ENCODE assay signal across 2 cellular contexts in the genomic region with DNA sequence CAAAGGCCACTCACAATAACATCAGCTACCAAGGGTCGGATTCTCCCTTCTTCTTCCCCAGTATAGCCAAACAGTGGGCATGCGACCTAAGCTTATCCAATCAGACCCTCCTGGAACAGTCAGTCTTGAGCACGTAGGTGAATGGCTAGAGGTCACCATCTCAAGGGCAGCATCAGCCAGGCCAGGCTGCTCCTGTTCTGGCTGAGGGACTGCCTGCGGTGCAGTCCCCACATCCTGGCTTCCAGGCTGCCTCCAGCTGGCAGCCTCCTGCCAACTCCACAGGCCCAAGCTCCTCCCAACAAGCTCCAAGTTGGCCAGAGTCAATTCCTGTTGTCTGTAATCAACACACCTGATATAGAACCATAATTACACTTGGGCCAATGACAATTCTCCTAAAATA. TPM values are rescaled to one million over a fixed set of nuclear protein-coding genes. Genes with fewer than 3 reads are reported as not detected.
"Had no signal": no experiment of that assay in that cellular context is flagged by ENCODE, and none has a peak within 500 bp of the region (broad histone marks: within the 10 kb centered on the region; RNA-seq: fewer than 3 reads in every experiment).

No MANE protein-coding gene starts in this region.

RNA-seq across cellular contexts. Expression of gene NPIPB15, which starts 23.1 kb away (rescaled TPM):
- total RNA-seq: lung microvascular endothelial cell, occipital lobe had no signal
